In the genomic region with DNA sequence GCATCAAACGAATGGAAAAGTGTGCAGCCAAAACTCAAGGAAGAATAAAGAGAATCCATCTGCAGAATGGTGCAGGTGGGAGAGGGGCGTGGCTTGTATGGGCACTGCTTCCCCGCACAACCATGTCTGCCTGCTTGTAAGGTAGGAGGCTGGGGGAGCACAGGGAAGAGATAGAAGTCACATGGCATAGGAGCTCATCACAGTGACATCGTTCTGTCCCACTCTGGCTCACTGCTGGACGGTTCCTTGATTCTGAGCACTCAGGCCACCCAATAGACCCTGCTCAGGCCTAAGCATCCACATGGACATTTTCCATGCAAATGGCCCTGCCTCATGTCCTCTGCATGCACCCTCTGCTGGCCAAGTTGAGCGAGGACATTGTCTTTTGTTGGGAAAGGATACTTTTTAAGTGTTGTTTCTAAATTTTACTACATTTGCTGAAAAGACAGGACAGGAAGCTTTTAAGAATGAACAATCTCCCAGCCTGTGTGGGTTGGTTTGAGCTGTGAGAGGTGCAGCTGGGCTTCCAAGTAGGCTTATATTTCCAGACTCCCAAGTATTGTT, we compare ENCODE assay signal across 8 cellular contexts. TPM values are rescaled to one million over a fixed set of nuclear protein-coding genes. Genes with fewer than 3 reads are reported as not detected.
DNase-seq lines count a peak whose midpoint lies in the region; ATAC-seq lines count a peak whose summit lies in the region.

No MANE protein-coding gene starts in this region.

- DNase-seq in DMS53 (lab: John Stamatoyannopoulos, UW): peak; percentile 55
- DNase-seq in DMS53 treated with DMSO at 0.1 percent for 48 hours (lab: John Stamatoyannopoulos, UW; ENCODE audit: unreplicated experiment): no peak
- peak; percentile 72 for DNase-seq in NCI-H1105 treated with DMSO at 0.1 percent for 48 hours (lab: John Stamatoyannopoulos, UW)
- DNase-seq in dermis microvascular lymphatic vessel endothelial cell (ENCODE audit: low read depth in 2 of 2): peak; percentile 26 to 53
- peak; percentile 11 for DNase-seq in pulmonary artery endothelial cell (ENCODE audit: low read depth, low spot score)
- no peak for DNase-seq in cerebellum (ENCODE audit: low spot score)
- DNase-seq in G401 (ENCODE audit: low spot score): no peak

- ATAC-seq in GM19463 (IDR thresholded peaks at IDR 0.05; ENCODE audit: unreplicated experiment): no peak

- in situ Hi-C loops in G401 (cut with HindIII; ENCODE audit: low sequenced_read_pairs): no loop called here

RNA-seq across cellular contexts. Expression of gene MYLK, which starts 3.1 kb away (rescaled TPM):
- total RNA-seq in dermis microvascular lymphatic vessel endothelial cell: 36.7 and 56.7 TPM in 2 replicates
- total RNA-seq in pulmonary artery endothelial cell: 14.9 and 24.3 TPM in 2 replicates
- 11.9 TPM for total RNA-seq in cerebellum
- total RNA-seq in G401 (2014; rRNA removed; shearing (Covaris generic)): not detected in 2 replicates

Comparison
In these comparisons a context has a peak if more than half of its experiments do, and no peak if none do; other contexts are left out.
1. DNase-seq: peak in DMS53 (single experiment), NCI-H1105 treated with DMSO at 0.1 percent for 48 hours (single experiment), dermis microvascular lymphatic vessel endothelial cell (2 of 2) and pulmonary artery endothelial cell (single experiment); none in DMS53 treated with DMSO at 0.1 percent for 48 hours (single experiment), cerebellum (single experiment) and G401 (single experiment).
2. RNA of gene MYLK, which starts 3.1 kb away (total RNA-seq): 36.7 to 56.7 TPM in dermis microvascular lymphatic vessel endothelial cell, 14.9 to 24.3 TPM in pulmonary artery endothelial cell and 11.9 TPM in cerebellum (single experiment); not detected in G401; every median in the first group is over 10 times any median in the second.